In the genomic region with DNA sequence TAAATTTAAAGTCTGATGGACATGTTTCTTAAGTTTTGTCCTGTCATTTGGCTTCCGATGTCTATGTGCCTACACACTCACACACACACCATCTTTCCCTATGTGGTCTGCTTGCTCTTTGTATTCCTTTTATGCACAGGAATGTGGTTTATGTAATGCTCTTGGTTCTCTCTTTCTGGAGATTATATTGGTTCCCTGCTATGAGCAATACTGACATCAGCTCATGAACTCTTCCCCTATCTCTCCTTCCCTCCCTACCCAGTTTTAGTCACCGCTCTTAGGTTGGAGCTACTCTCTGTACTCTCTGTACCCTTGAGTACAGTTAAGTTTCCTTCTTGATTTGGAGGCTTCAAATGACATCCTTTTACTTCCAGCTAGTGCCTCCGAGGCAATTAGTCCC, we compare ENCODE assay signal across 13 cellular contexts.
A peak's percentile ranks its signal among the peaks of the same experiment; 100 is the strongest.
DNase-seq lines count a peak whose midpoint lies in the region; FAIRE-seq and TF ChIP-seq lines count a peak whose summit lies in the region.
"Had no signal": no experiment of that assay in that cellular context is flagged by ENCODE, and none has a peak within 500 bp of the region (broad histone marks: within the 10 kb centered on the region; RNA-seq: fewer than 3 reads in every experiment).

No MANE protein-coding gene starts in this region.

- no peak overlapping the region for H3K9ac ChIP-seq in skeletal muscle satellite cell (ENCODE audit: low read depth, low read length)

- peak; percentile 96 for FAIRE-seq in H54 (lab: Jason Lieb, UNC)
- FAIRE-seq: small intestine had no signal

- H3K4me2 ChIP-seq in skeletal muscle satellite cell (ENCODE audit: low read length): peak overlapping the region; percentile 50

- no peaks in the 10 kb centered on the region for H3K36me3 ChIP-seq in skeletal muscle satellite cell (ENCODE audit: insufficient read depth, low read length)

- DNase-seq in H54 (ENCODE audit: insufficient read length, low spot score) (peak; percentile 85), SW480 (ENCODE audit: low spot score) (peak; percentile 11), fibroblast of peridontal ligament (ENCODE audit: extremely low read depth) (peak; percentile 82), NCI-H345 (lab: John Stamatoyannopoulos, UW) (no peak), DMS79 (lab: John Stamatoyannopoulos, UW) (no peak)
- no peak for DNase-seq in stimulated activated CD8-positive, alpha-beta memory T cell treated with anti-CD3 and anti-CD28 coated beads, Interleukin-4, amount 100 ng/mL, for 48 hours
- DNase-seq: activated CD4-positive, alpha-beta T cell treated with anti-CD3 and anti-CD28 coated beads for 1 hour; activated T-cell treated with anti-CD3 and anti-CD28 coated beads, Interleukin-2, amount 50 U/mL, for 4 hours; amygdala; dorsolateral prefrontal cortex; NCI-H1092 treated with DMSO at 0.1 percent for 48 hours; small intestine had no signal

- H3K27me3 ChIP-seq in skeletal muscle satellite cell (ENCODE audit: control insufficient read depth, insufficient read depth, low read length): peaks cover 5% of the 10 kb centered on the region
- H3K27me3 ChIP-seq: dorsolateral prefrontal cortex had no signal

- peaks cover 7% of the 10 kb centered on the region for H3K4me1 ChIP-seq in skeletal muscle satellite cell (ENCODE audit: control insufficient read depth, insufficient read depth, low read length)

- no peak overlapping the region for H3K4me3 ChIP-seq in skeletal muscle satellite cell (ENCODE audit: low read length)
- H3K4me3 ChIP-seq: dorsolateral prefrontal cortex had no signal

- no peaks in the 10 kb centered on the region for H3K9me3 ChIP-seq in skeletal muscle satellite cell (replicated peaks; ENCODE audit: low read length)

- no peak for TF ChIP-seq POLR2A in H54 (IDR thresholded peaks at IDR 0.05; ENCODE audit: low read depth, low read length)

Comparison
In these comparisons a context has a peak if more than half of its experiments do, and no peak if none do; other contexts are left out.
1. DNase-seq: peak in H54 (single experiment), SW480 (single experiment) and fibroblast of peridontal ligament (single experiment); none in NCI-H345 (single experiment), stimulated activated CD8-positive, alpha-beta memory T cell treated with anti-CD3 and anti-CD28 coated beads, Interleukin-4, amount 100 ng/mL, for 48 hours (single experiment) and DMS79 (single experiment).